In genomic region chr2:60873381-60873780, GRCh38 we compare ENCODE assay signal across 12 cellular contexts. TPM values are rescaled to one million over a fixed set of nuclear protein-coding genes. Genes with fewer than 3 reads are reported as not detected.
DNase-seq lines count a peak whose midpoint lies in the region; ATAC-seq and TF ChIP-seq lines count a peak whose summit lies in the region.
"Had no signal": no experiment of that assay in that cellular context is flagged by ENCODE, and none has a peak within 500 bp of the region (broad histone marks: within the 10 kb centered on the region; RNA-seq: fewer than 3 reads in every experiment).

No MANE protein-coding gene starts in this region.

- DNase-seq in activated B cell treated with CpG ODN at 0.5 μM for 24 hours (no peak), Ammon's horn (ENCODE audit: low spot score) (no peak), GM03348 (ENCODE audit: low spot score) (no peak), left lung (no peak)
- no peak for DNase-seq in activated effector memory CD4-positive, alpha-beta T cell treated with anti-CD3 and anti-CD28 coated beads, Interleukin-2, amount 50 U/mL, for 16 hours
- DNase-seq: DMS79, NCI-H1092 treated with DMSO at 0.1 percent for 48 hours had no signal

- no peak overlapping the region for H3K4me3 ChIP-seq in left lung

- H3K4me1 ChIP-seq in left lung: peaks cover 0 to 5% of the 10 kb centered on the region in 2 donors
- H3K4me1 ChIP-seq: parathyroid adenoma had no signal

- H3K9me3 ChIP-seq in left lung: no peaks in the 10 kb centered on the region

- ATAC-seq in GM18517 (IDR thresholded peaks at IDR 0.05; ENCODE audit: unreplicated experiment) (peak; percentile 87), GM19467 (IDR thresholded peaks at IDR 0.05; ENCODE audit: unreplicated experiment) (peak; percentile 71), HG03039 (IDR thresholded peaks at IDR 0.05; ENCODE audit: unreplicated experiment) (peak; percentile 70), activated B cell treated with CpG ODN at 0.5 μM for 24 hours (ENCODE audit: low read depth) (peak; percentile 83), left lung (no peak)
- ATAC-seq: WTC11 had no signal

- POLR2A ChIA-PET in activated B cell treated with CpG ODN at 0.5 μM for 24 hours (lab: Charles Lee): interaction anchor here (0.7 to 1.6 kb wide), 7 partner anchors 9 to 67 kb away, joined by 3 to 9 read pairs (median 5); partner anchors contain the start of gene REL

- peak overlapping the region; percentile 67 for H3K4me3 Mint-ChIP-seq in activated B cell treated with CpG ODN at 0.5 μM for 24 hours
- H3K4me3 Mint-ChIP-seq: WTC11 had no signal

- H3K27me3 ChIP-seq in left lung: no peaks in the 10 kb centered on the region

- no peak overlapping the region for H3K27ac ChIP-seq in left lung
- H3K27ac ChIP-seq: parathyroid adenoma had no signal

- peaks cover 57% of the 10 kb centered on the region for H3K4me1 Mint-ChIP-seq in activated B cell treated with CpG ODN at 0.5 μM for 24 hours
- H3K4me1 Mint-ChIP-seq: WTC11 had no signal

- H3K27me3 Mint-ChIP-seq in activated B cell treated with CpG ODN at 0.5 μM for 24 hours: no peaks in the 10 kb centered on the region

- peaks cover 3% of the 10 kb centered on the region for H3K9me3 Mint-ChIP-seq in activated B cell treated with CpG ODN at 0.5 μM for 24 hours
- H3K9me3 Mint-ChIP-seq: WTC11 had no signal

- no peaks in the 10 kb centered on the region for H3K36me3 ChIP-seq in left lung

- CTCF ChIA-PET in activated B cell treated with CpG ODN at 0.5 μM for 24 hours (lab: Charles Lee): interaction anchor here (0.6 to 0.8 kb wide), 2 partner anchors 71 to 307 kb away, joined by 3 to 4 read pairs; no protein-coding TSS in a partner anchor

- TF ChIP-seq CTCF in activated B cell treated with CpG ODN at 0.5 μM for 24 hours (IDR thresholded peaks at IDR 0.05): no peak
- no peak for TF ChIP-seq CTCF in left lung (IDR thresholded peaks at IDR 0.05)

- no peaks in the 10 kb centered on the region for H3K36me3 Mint-ChIP-seq in activated B cell treated with CpG ODN at 0.5 μM for 24 hours (ENCODE audit: low read depth)
- H3K36me3 Mint-ChIP-seq: WTC11 had no signal

- peak overlapping the region; percentile 82 for H3K27ac Mint-ChIP-seq in activated B cell treated with CpG ODN at 0.5 μM for 24 hours
- H3K27ac Mint-ChIP-seq: WTC11 had no signal

- intact Hi-C loops in activated B cell treated with CpG ODN at 0.5 μM for 24 hours (cut with micrococcal nuclease) (loop anchor here (1.0 kb wide), 3 partner anchors 8 to 66 kb away; partner anchors contain the start of gene REL), left lung (cut with DNase I) (no loop called here)

RNA-seq across cellular contexts. Expression of gene REL, which starts 8.0 kb away (rescaled TPM):
- 211 and 238 TPM in 2 replicates for total RNA-seq in activated B cell treated with CpG ODN at 0.5 μM for 24 hours
- 10 to 100 TPM; 21.0 to 31.8 TPM for total RNA-seq in left lung
